ENCODE assay signal across 9 cellular contexts in genomic region chr13:80873589-80873988, GRCh38.
A peak's percentile ranks its signal among the peaks of the same experiment; 100 is the strongest.
DNase-seq lines count a peak whose midpoint lies in the region; ATAC-seq lines count a peak whose summit lies in the region.
"Had no signal": no experiment of that assay in that cellular context is flagged by ENCODE, and none has a peak within 500 bp of the region (broad histone marks: within the 10 kb centered on the region; RNA-seq: fewer than 3 reads in every experiment).

No MANE protein-coding gene starts in this region.

- intact Hi-C loops in left cardiac atrium (cut with DNase I): no loop called here

- no peak overlapping the region for H3K27ac Mint-ChIP-seq in natural killer cell treated with Interleukin-12 subunit alpha and Interleukin-12 subunit beta and Interleukin-15 and Interleukin-18, amount 100 ng/mL, for 72 hours

- peaks cover 8 to 9% of the 10 kb centered on the region in 2 donors for H3K4me1 Mint-ChIP-seq in natural killer cell treated with Interleukin-12 subunit alpha and Interleukin-12 subunit beta and Interleukin-15 and Interleukin-18, amount 100 ng/mL, for 72 hours (ENCODE audit: low read depth in 2 of 2)

- ATAC-seq in GM19025 (IDR thresholded peaks at IDR 0.05; ENCODE audit: low read depth, unreplicated experiment) (peak; percentile 80), HG02798 (IDR thresholded peaks at IDR 0.05; ENCODE audit: poor library complexity, unreplicated experiment) (peak; percentile 94), left cardiac atrium (no peak)
- ATAC-seq in natural killer cell treated with Interleukin-12 subunit alpha and Interleukin-12 subunit beta and Interleukin-15 and Interleukin-18, amount 100 ng/mL, for 72 hours: peak; percentile 98 to 100

- peak; percentile 98 for DNase-seq in MV-4-11 (lab: John Stamatoyannopoulos, UW)
- peak; percentile 79 for DNase-seq in natural killer cell treated with Interleukin-12 subunit alpha and Interleukin-12 subunit beta and Interleukin-15 and Interleukin-18, amount 100 ng/mL, for 72 hours (ENCODE audit: low spot score)
- no peak for DNase-seq in DMS53 treated with DMSO at 0.1 percent for 48 hours (lab: John Stamatoyannopoulos, UW; ENCODE audit: unreplicated experiment)
- no peak for DNase-seq in left cardiac atrium
- no peak for DNase-seq in NCI-H146 treated with DMSO at 0.1 percent for 48 hours (lab: John Stamatoyannopoulos, UW; ENCODE audit: unreplicated experiment)
- no peak for DNase-seq in activated effector memory CD4-positive, alpha-beta T cell treated with Interleukin-2 at 50 U/mL for 16 hours
- DNase-seq: testis had no signal

- no peaks in the 10 kb centered on the region for H3K9me3 Mint-ChIP-seq in natural killer cell treated with Interleukin-12 subunit alpha and Interleukin-12 subunit beta and Interleukin-15 and Interleukin-18, amount 100 ng/mL, for 72 hours

- H3K36me3 Mint-ChIP-seq in natural killer cell treated with Interleukin-12 subunit alpha and Interleukin-12 subunit beta and Interleukin-15 and Interleukin-18, amount 100 ng/mL, for 72 hours: no peaks in the 10 kb centered on the region

- peaks cover 7 to 10% of the 10 kb centered on the region in 2 donors for H3K27me3 Mint-ChIP-seq in natural killer cell treated with Interleukin-12 subunit alpha and Interleukin-12 subunit beta and Interleukin-15 and Interleukin-18, amount 100 ng/mL, for 72 hours

- H3K4me3 Mint-ChIP-seq in natural killer cell treated with Interleukin-12 subunit alpha and Interleukin-12 subunit beta and Interleukin-15 and Interleukin-18, amount 100 ng/mL, for 72 hours: peak overlapping the region; percentile 11

Comparison
In these comparisons a context has a peak if more than half of its experiments do, and no peak if none do; other contexts are left out.
1. ATAC-seq: peak in GM19025 (single experiment), HG02798 (single experiment) and natural killer cell treated with Interleukin-12 subunit alpha and Interleukin-12 subunit beta and Interleukin-15 and Interleukin-18, amount 100 ng/mL, for 72 hours (2 of 2); none in left cardiac atrium (0 of 2).
2. DNase-seq: peak in MV-4-11 (single experiment) and natural killer cell treated with Interleukin-12 subunit alpha and Interleukin-12 subunit beta and Interleukin-15 and Interleukin-18, amount 100 ng/mL, for 72 hours (single experiment); none in DMS53 treated with DMSO at 0.1 percent for 48 hours (single experiment), left cardiac atrium (single experiment), NCI-H146 treated with DMSO at 0.1 percent for 48 hours (single experiment) and activated effector memory CD4-positive, alpha-beta T cell treated with Interleukin-2 at 50 U/mL for 16 hours (single experiment).